Comparison of ENCODE assay signal across 8 cellular contexts in genomic region chr20:675453-676314, GRCh38. TPM values are rescaled to one million over a fixed set of nuclear protein-coding genes. Genes with fewer than 3 reads are reported as not detected.
DNase-seq lines count a peak whose midpoint lies in the region; ATAC-seq and TF ChIP-seq lines count a peak whose summit lies in the region.

SCRT2 (minus strand) TSS chr20:675802; CDS start chr20:675601, 201 bp downstream.

- H3K36me3 ChIP-seq in ACC112 (ENCODE audit: insufficient read depth, low read length) = no peaks in the 10 kb centered on the region
- no peaks in the 10 kb centered on the region for H3K36me3 ChIP-seq in ascending aorta
- no peaks in the 10 kb centered on the region for H3K36me3 ChIP-seq in sigmoid colon

- H3K27me3 ChIP-seq in ACC112 (ENCODE audit: insufficient read depth, low read length) (peaks cover 90% of the 10 kb centered on the region), ascending aorta (peaks cover 6% of the 10 kb centered on the region), sigmoid colon (peaks cover 7 to 90% (median 37%) of the 10 kb centered on the region in 3 donors)

- no peak within 1 kb of the TSS for H3K27ac ChIP-seq in ACC112 (ENCODE audit: low read depth, low read length)
- H3K27ac ChIP-seq in ascending aorta = no peak within 1 kb of the TSS
- peak within 1 kb of the TSS in 1 of 4 donors; percentile 39 for H3K27ac ChIP-seq in sigmoid colon

- no peak for ATAC-seq in HG03469 (IDR thresholded peaks at IDR 0.05; ENCODE audit: unreplicated experiment)
- ATAC-seq in GM18867 (IDR thresholded peaks at IDR 0.05; ENCODE audit: unreplicated experiment) = no peak

- no peak for TF ChIP-seq POLR2A in sigmoid colon (IDR thresholded peaks at IDR 0.05)

- intact Hi-C loops in ascending aorta (cut with DNase I) = loop anchor here (2.0 kb wide), 1 partner anchor 23 kb away; the partner anchor contains the start of gene SRXN1
- intact Hi-C loops in sigmoid colon (cut with DNase I) = no loop called here

- DNase-seq in HK-2 (ENCODE audit: unreplicated experiment) (peak; percentile 52), T-helper 2 cell (peak; percentile 26 to 56 (median 47)), ascending aorta (ENCODE audit: low spot score in 2 of 2) (peak in 1 of 2 donors; percentile 83), hippocampal formation (lab: John Stamatoyannopoulos, UW) (peak; percentile 27 to 53), sigmoid colon (peak; percentile 81)

- H3K4me3 ChIP-seq in ACC112 (ENCODE audit: low read depth, low read length) (peak within 1 kb of the TSS; percentile 51), ascending aorta (peak within 1 kb of the TSS; percentile 19 to 21), sigmoid colon (peak within 1 kb of the TSS in 1 of 4 donors; percentile 15)

- WGBS in sigmoid colon, 2 donors = 1% methylated on average over 69 of the region's 69 CpGs

- H3K9me3 ChIP-seq in ascending aorta (no peaks in the 10 kb centered on the region), sigmoid colon (no peaks in the 10 kb centered on the region)

- no peak for TF ChIP-seq CTCF in ascending aorta (IDR thresholded peaks at IDR 0.05)
- no peak for TF ChIP-seq CTCF in sigmoid colon (IDR thresholded peaks at IDR 0.05)

- H3K4me1 ChIP-seq in ACC112 (ENCODE audit: control insufficient read depth, insufficient read depth, low read length, unreplicated experiment) (no peaks in the 10 kb centered on the region), ascending aorta (peaks cover 0 to 5% of the 10 kb centered on the region in 2 donors), sigmoid colon (peaks cover 0 to 22% (median 19%) of the 10 kb centered on the region in 4 donors)

- no peaks in the 10 kb centered on the region for H3K79me2 ChIP-seq in ACC112 (ENCODE audit: control insufficient read depth, insufficient read depth, low read length, unreplicated experiment)

- TF ChIP-seq EP300 in sigmoid colon (IDR thresholded peaks at IDR 0.05) = no peak

- no peak within 1 kb of the TSS for H2AFZ ChIP-seq in ACC112 (ENCODE audit: low read length, unreplicated experiment)

RNA-seq across cellular contexts. Expression of gene SCRT2, which starts in this region (rescaled TPM):
- total RNA-seq in ascending aorta (not detected), sigmoid colon (not detected)
- not detected for polyA plus RNA-seq in sigmoid colon

Comparison
In these comparisons a context has a peak if more than half of its experiments do, and no peak if none do; other contexts are left out.
1. Peak in DNase-seq in sigmoid colon; RNA of the gene not detected or under 1 TPM.